ENCODE assay signal across 1 cellular context in the genomic region with DNA sequence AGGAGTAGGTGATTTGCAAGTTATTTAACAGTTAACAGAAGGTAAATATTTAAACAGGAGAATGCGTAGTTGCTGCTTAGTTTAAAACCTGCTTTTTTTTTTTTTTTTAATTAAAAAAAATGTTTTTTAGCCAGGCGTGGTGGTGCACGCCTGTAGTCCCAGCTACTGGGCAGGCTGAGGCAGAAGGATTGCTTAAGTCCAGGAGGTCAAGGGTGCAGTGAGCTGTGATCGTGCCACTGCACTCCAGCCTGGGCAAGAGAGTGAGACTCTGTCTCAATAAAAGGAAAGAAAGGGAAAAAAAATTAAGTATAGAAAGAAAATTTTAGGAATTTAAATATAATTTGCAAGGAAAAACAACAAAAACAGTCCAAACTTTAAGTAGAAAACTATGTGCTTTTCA.
A peak's percentile ranks its signal among the peaks of the same experiment; 100 is the strongest.
TF ChIP-seq lines count a peak whose summit lies in the region.

No MANE protein-coding gene starts in this region.

TF ChIP-seq in HepG2, 621 proteins besides CTCF, POLR2A, EP300 and RAD21 (continued from another document):
- peak; percentile 70 for TF ChIP-seq ZNF121 (CRISPR knock-in tag; IDR thresholded peaks at IDR 0.05)
